1 cellular context compared by ENCODE assay signal in genomic region chr3:46239301-46239938, GRCh38.
TF ChIP-seq lines count a peak whose summit lies in the region.

No MANE protein-coding gene starts in this region.

TF ChIP-seq in H1, 55 proteins besides CTCF, POLR2A, EP300 and RAD21:
- TF ChIP-seq KDM1A (IDR thresholded peaks at IDR 0.05; ENCODE audit: borderline replicate concordance, low read length) (no peak), KDM4A (IDR thresholded peaks at IDR 0.05; ENCODE audit: low read depth, low read length, severe bottlenecking) (no peak), NANOG (IDR thresholded peaks at IDR 0.05; ENCODE audit: insufficient read depth, low read depth, low read length, poor library complexity, severe bottlenecking) (peak; percentile 66), POU5F1 (IDR thresholded peaks at IDR 0.05; ENCODE audit: low read depth, low read length) (no peak), CBX5 (IDR thresholded peaks at IDR 0.05; ENCODE audit: low read depth, low read length) (no peak), KDM5A (IDR thresholded peaks at IDR 0.05; ENCODE audit: low read length) (no peak), ATF2 (IDR thresholded peaks at IDR 0.05; ENCODE audit: low read length) (no peak)
